ENCODE assay signal across 34 cellular contexts in the genomic region with DNA sequence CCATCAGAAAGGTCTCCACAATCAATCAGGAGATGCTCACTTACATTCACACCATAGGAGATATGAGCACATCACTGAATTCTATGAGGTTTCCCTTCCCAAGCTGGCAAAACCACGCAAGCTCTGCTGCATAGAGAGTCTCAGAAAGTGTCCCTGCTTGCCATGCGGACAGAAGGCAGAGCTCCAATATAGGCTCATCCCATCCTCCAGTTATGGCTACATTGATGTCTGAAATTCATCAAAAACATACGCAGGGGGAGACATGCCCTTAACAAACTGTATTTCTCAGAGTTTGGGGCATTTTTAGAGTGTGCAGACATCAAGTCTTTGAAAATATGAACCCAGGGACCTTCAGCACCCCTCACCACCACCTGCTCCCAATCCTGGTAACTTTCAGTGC. TPM values are rescaled to one million over a fixed set of nuclear protein-coding genes. Genes with fewer than 3 reads are reported as not detected.
"Had no signal": no experiment of that assay in that cellular context is flagged by ENCODE, and none has a peak within 500 bp of the region (broad histone marks: within the 10 kb centered on the region; RNA-seq: fewer than 3 reads in every experiment).

No MANE protein-coding gene starts in this region.

- H3K27me3 Mint-ChIP-seq: T-helper 17 cell had no signal

- H3K27me3 ChIP-seq: ascending aorta, breast epithelium, esophagus muscularis mucosa, foreskin keratinocyte had no signal

- H3K4me3 ChIP-seq: adrenal gland, ascending aorta, breast epithelium, coronary artery, esophagus muscularis mucosa, gastrocnemius medialis had no signal

- H3K36me3 ChIP-seq: adrenal gland, ascending aorta, breast epithelium, esophagus muscularis mucosa, gastrocnemius medialis, WERI-Rb-1 had no signal

- H3K9me3 ChIP-seq: adrenal gland, ascending aorta, breast epithelium, esophagus muscularis mucosa, gastrocnemius medialis had no signal

- H3K4me1 Mint-ChIP-seq: activated B cell treated with CpG ODN at 0.5 μM for 24 hours; activated naive CD4-positive, alpha-beta T cell treated with anti-CD3 and anti-CD28 coated beads, Interleukin-2, amount 50 U/mL, for 24 hours; T-helper 17 cell had no signal

- H3K27ac ChIP-seq: adrenal gland, ascending aorta, coronary artery, esophagus muscularis mucosa, foreskin keratinocyte, gastrocnemius medialis, WERI-Rb-1 had no signal

- ATAC-seq: activated CD4-positive, CD25-positive, alpha-beta regulatory T cell treated with anti-CD3 and anti-CD28 coated beads, Interleukin-2, amount 50 U/mL, for 24 hours; activated CD8-positive, alpha-beta T cell treated with anti-CD3 and anti-CD28 coated beads for 36 hours; activated naive CD8-positive, alpha-beta T cell treated with anti-CD3 and anti-CD28 coated beads, Interleukin-2, amount 50 U/mL, for 24 hours; effector memory CD8-positive, alpha-beta T cell; foreskin keratinocyte; gastrocnemius medialis; T-helper 17 cell had no signal

- H3K4me3 Mint-ChIP-seq: activated B cell treated with CpG ODN at 0.5 μM for 24 hours; activated CD8-positive, alpha-beta T cell treated with anti-CD3 and anti-CD28 coated beads for 36 hours; activated naive CD4-positive, alpha-beta T cell treated with anti-CD3 and anti-CD28 coated beads for 36 hours; activated naive CD4-positive, alpha-beta T cell treated with anti-CD3 and anti-CD28 coated beads, Interleukin-2, amount 50 U/mL, for 24 hours; activated naive CD8-positive, alpha-beta T cell treated with anti-CD3 and anti-CD28 coated beads for 36 hours; activated naive CD8-positive, alpha-beta T cell treated with anti-CD3 and anti-CD28 coated beads, Interleukin-2, amount 50 U/mL, for 24 hours; activated T-helper 1 cell treated with anti-CD3 and anti-CD28 coated beads, Interleukin-12 subunit alpha, Interleukin-12 subunit beta, Interleukin-2, Interleukin-4 antibody, amounts not matched to agents 30 ng/mL and 10 ng/mL and 1 ng/mL, durations not matched to agents 14 hours and 24 hours and 36 hours; brain; dendritic cell treated with granulocyte-macrophage colony-stimulating factor and Interleukin-4, amounts not matched to agents 40 ng/mL and 50 ng/mL, for 4 days; T-helper 17 cell; T-helper 2 cell treated with Interferon-gamma antibody and Interleukin-4, amounts not matched to agents 5 μg/mL and 100 μg/mL, for 36 hours had no signal

- H3K4me1 ChIP-seq: adrenal gland, ascending aorta, breast epithelium, foreskin keratinocyte, gastrocnemius medialis had no signal

- H3K9me3 Mint-ChIP-seq: activated B cell treated with CpG ODN at 0.5 μM for 24 hours; activated naive CD4-positive, alpha-beta T cell treated with anti-CD3 and anti-CD28 coated beads for 36 hours; activated naive CD8-positive, alpha-beta T cell treated with anti-CD3 and anti-CD28 coated beads for 36 hours; dendritic cell treated with granulocyte-macrophage colony-stimulating factor and Interleukin-4, amounts not matched to agents 40 ng/mL and 50 ng/mL, for 4 days had no signal

- DNase-seq: activated B cell treated with CpG ODN at 0.5 μM for 24 hours; activated CD4-positive, alpha-beta T cell treated with anti-CD3 and anti-CD28 coated beads for 48 hours; activated CD4-positive, alpha-beta T cell treated with anti-CD3 and anti-CD28 coated beads, Interleukin-2, amount 50 U/mL, for 1 hour; activated CD4-positive, alpha-beta T cell treated with anti-CD3 and anti-CD28 coated beads, Interleukin-2, amount 50 U/mL, for 48 hours; activated CD8-positive, alpha-beta memory T cell treated with anti-CD3 and anti-CD28 coated beads for 24 hours; activated CD8-positive, alpha-beta T cell treated with anti-CD3 and anti-CD28 coated beads for 36 hours; activated effector memory CD4-positive, alpha-beta T cell treated with anti-CD3 and anti-CD28 coated beads, Interleukin-2, amount 50 U/mL, for 16 hours; activated naive CD4-positive, alpha-beta T cell treated with anti-CD3 and anti-CD28 coated beads for 36 hours; activated naive CD8-positive, alpha-beta T cell treated with anti-CD3 and anti-CD28 coated beads for 36 hours; activated naive CD8-positive, alpha-beta T cell treated with anti-CD3 and anti-CD28 coated beads, Interleukin-2, amount 50 U/mL, for 24 hours; activated T-cell treated with anti-CD3 and anti-CD28 coated beads, Interleukin-2, amount 50 U/mL, for 48 hours; adrenal gland; effector CD4-positive, alpha-beta T cell; effector memory CD8-positive, alpha-beta T cell; erythroblast; foreskin keratinocyte; gastrocnemius medialis; T-helper 1 cell; T-helper 17 cell; T1000; WERI-Rb-1 had no signal

- H3K36me3 Mint-ChIP-seq: activated naive CD4-positive, alpha-beta T cell treated with anti-CD3 and anti-CD28 coated beads, Interleukin-2, amount 50 U/mL, for 24 hours; activated naive CD8-positive, alpha-beta T cell treated with anti-CD3 and anti-CD28 coated beads for 36 hours; brain had no signal

RNA-seq across cellular contexts. Expression of gene C10orf90, which starts 2.9 kb away (rescaled TPM):
- total RNA-seq: activated B cell treated with CpG ODN at 0.5 μM for 24 hours; activated CD8-positive, alpha-beta T cell treated with anti-CD3 and anti-CD28 coated beads for 36 hours; activated naive CD4-positive, alpha-beta T cell treated with anti-CD3 and anti-CD28 coated beads for 36 hours; activated naive CD8-positive, alpha-beta T cell treated with anti-CD3 and anti-CD28 coated beads for 36 hours; activated T-helper 1 cell treated with anti-CD3 and anti-CD28 coated beads, Interleukin-12 subunit alpha, Interleukin-12 subunit beta, Interleukin-2, Interleukin-4 antibody, amounts not matched to agents 30 ng/mL and 10 ng/mL and 1 ng/mL, durations not matched to agents 14 hours and 24 hours and 36 hours; activated T-helper 2 cell treated with anti-CD3 and anti-CD28 coated beads, Interferon-gamma antibody, Interleukin-2, Interleukin-4, amounts not matched to agents 10 μg/mL and 5 μg/mL and 100 μg/mL, durations not matched to agents 14 hours and 24 hours and 36 hours; ascending aorta; cardiac septum; foreskin keratinocyte; gastrocnemius medialis; glomerular endothelial cell had no signal
